Comparison of ENCODE assay signal across 18 cellular contexts in genomic region chr15:87287156-87287555, GRCh38.
DNase-seq lines count a peak whose midpoint lies in the region; TF ChIP-seq lines count a peak whose summit lies in the region.
"Had no signal": no experiment of that assay in that cellular context is flagged by ENCODE, and none has a peak within 500 bp of the region (broad histone marks: within the 10 kb centered on the region; RNA-seq: fewer than 3 reads in every experiment).

No MANE protein-coding gene starts in this region.

- no peak for TF ChIP-seq CTCF in choroid plexus epithelial cell (conservative IDR thresholded peaks at IDR 0.05; ENCODE audit: low read depth, low read length)

- H3K79me2 ChIP-seq in mesendoderm (ENCODE audit: control insufficient read depth, insufficient read depth, low read length) = no peaks in the 10 kb centered on the region

- no peaks in the 10 kb centered on the region for H3K79me1 ChIP-seq in mesendoderm (ENCODE audit: low read length)

- H3K4ac ChIP-seq in mesendoderm (ENCODE audit: low read depth, low read length) = no peak overlapping the region

- 100% methylated on average over 1 of the region's 3 CpGs for WGBS in mesendoderm (ENCODE audit: extremely low coverage, insufficient coverage, low lambda C conversion rate)

- H3K18ac ChIP-seq in mesendoderm (ENCODE audit: low read length) = no peak overlapping the region

- H2AK5ac ChIP-seq in mesendoderm (ENCODE audit: low read length) = no peak overlapping the region

- H3K4me2 ChIP-seq in mesendoderm (ENCODE audit: low read length) = no peak overlapping the region
- H3K4me2 ChIP-seq: GM23338 had no signal

- H2BK5ac ChIP-seq in mesendoderm (ENCODE audit: low read length) = no peak overlapping the region

- DNase-seq in Daoy (ENCODE audit: low read depth) (peak; percentile 53), OCI-M1 (lab: John Stamatoyannopoulos, UW) (peak; percentile 63), choroid plexus epithelial cell (ENCODE audit: low read depth) (peak; percentile 83), myocyte (ENCODE audit: low read depth) (peak; percentile 67), mesendoderm (no peak), globus pallidus (ENCODE audit: low spot score) (no peak), NCI-H1417 (lab: John Stamatoyannopoulos, UW) (no peak), HCEC 1CT (no peak)
- DNase-seq: activated CD8-positive, alpha-beta memory T cell treated with anti-CD3 and anti-CD28 coated beads, Interleukin-2, amount 50 U/mL, for 48 hours; activated naive CD4-positive, alpha-beta T cell treated with anti-CD3 and anti-CD28 coated beads, Interleukin-2, amount 50 U/mL, for 16 hours; C1 segment of cervical spinal cord; colonic mucosa; DMS79 treated with DMSO at 0.1 percent for 48 hours; esophagus squamous epithelium; NK-92 treated with Interleukin-12 subunit alpha and Interleukin-12 subunit beta, amount 100 ng/mL, for 24 hours; stimulated activated CD4-positive, alpha-beta T cell treated with anti-CD3 and anti-CD28 coated beads, Interleukin-4, amount 100 ng/mL, for 24 hours had no signal

- H3K9ac ChIP-seq in mesendoderm (ENCODE audit: low read length) = no peak overlapping the region

- H3K36me3 ChIP-seq in mesendoderm (ENCODE audit: control insufficient read depth, insufficient read depth, low read length) = no peaks in the 10 kb centered on the region
- H3K36me3 ChIP-seq: colonic mucosa, esophagus squamous epithelium, right atrium auricular region had no signal

- H3K27me3 ChIP-seq in mesendoderm (ENCODE audit: insufficient read depth, low read length, poor library complexity) = no peaks in the 10 kb centered on the region
- H3K27me3 ChIP-seq: colonic mucosa, esophagus squamous epithelium, right atrium auricular region had no signal

- H4K8ac ChIP-seq in mesendoderm (ENCODE audit: low read depth, low read length) = no peak overlapping the region

- no peak overlapping the region for H3K23ac ChIP-seq in mesendoderm (ENCODE audit: low read length)

- no peak overlapping the region for H3K56ac ChIP-seq in mesendoderm (ENCODE audit: low read length)

- no peaks in the 10 kb centered on the region for H3K4me1 ChIP-seq in mesendoderm (ENCODE audit: control insufficient read depth, low read depth, low read length)
- H3K4me1 ChIP-seq: colonic mucosa, esophagus squamous epithelium, right atrium auricular region had no signal

- no peak overlapping the region for H3K27ac ChIP-seq in mesendoderm (ENCODE audit: low read depth, low read length)
- H3K27ac ChIP-seq: colonic mucosa, esophagus squamous epithelium, right atrium auricular region had no signal

- H3K4me3 ChIP-seq in choroid plexus epithelial cell (ENCODE audit: low read depth, low read length) (no peak overlapping the region), mesendoderm (ENCODE audit: low read length) (no peak overlapping the region)
- H3K4me3 ChIP-seq: colonic mucosa, esophagus squamous epithelium, GM23338, right atrium auricular region had no signal

- no peak overlapping the region for H2BK120ac ChIP-seq in mesendoderm (ENCODE audit: low read depth, low read length)

- H4K5ac ChIP-seq in mesendoderm (ENCODE audit: low read length) = no peak overlapping the region

- no peak overlapping the region for H2BK15ac ChIP-seq in mesendoderm (replicated peaks; ENCODE audit: low read depth)

Comparison
In these comparisons a context has a peak if more than half of its experiments do, and no peak if none do; other contexts are left out.
1. DNase-seq: peak in Daoy (single experiment), OCI-M1 (single experiment), choroid plexus epithelial cell (single experiment) and myocyte (single experiment); none in mesendoderm (single experiment), globus pallidus (single experiment), NCI-H1417 (0 of 3) and HCEC 1CT (single experiment).